8 cellular contexts compared by ENCODE assay signal in the genomic region with DNA sequence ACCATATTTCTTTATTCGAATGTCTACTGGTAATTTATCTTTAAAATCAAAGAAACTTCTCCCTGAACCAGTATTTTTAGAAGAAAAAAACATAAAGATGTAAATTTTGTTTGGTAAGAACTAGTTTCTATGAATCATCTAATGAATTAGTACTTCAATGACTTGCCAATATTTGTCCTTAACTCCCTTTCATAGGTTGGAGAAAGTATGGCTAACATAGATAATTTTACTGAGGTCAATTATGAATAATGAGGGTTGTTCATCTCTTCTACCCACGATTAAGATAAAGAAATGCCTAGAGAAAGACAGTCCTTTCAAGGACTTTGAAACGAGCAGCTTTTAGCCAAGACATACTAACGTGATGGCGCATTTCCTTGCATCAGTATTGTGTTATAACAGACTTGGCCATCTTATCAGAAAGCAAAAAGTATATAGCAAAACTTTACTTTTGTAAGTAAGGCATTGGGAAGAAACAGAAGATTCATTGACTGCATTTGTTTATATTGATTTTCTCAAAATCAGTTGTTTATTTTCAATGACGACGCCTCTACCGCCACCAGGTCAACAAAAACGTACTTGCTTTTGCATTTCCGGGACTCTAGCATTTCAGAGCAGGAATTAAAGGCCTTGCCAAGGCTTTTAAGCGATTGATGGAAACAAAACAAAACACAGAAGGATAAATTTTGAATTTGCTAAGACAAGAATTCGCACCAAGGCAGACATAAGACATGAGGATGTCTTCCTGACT. TPM values are rescaled to one million over a fixed set of nuclear protein-coding genes. Genes with fewer than 3 reads are reported as not detected.
A peak's percentile ranks its signal among the peaks of the same experiment; 100 is the strongest.
DNase-seq lines count a peak whose midpoint lies in the region; ATAC-seq, FAIRE-seq and TF ChIP-seq lines count a peak whose summit lies in the region.

No MANE protein-coding gene starts in this region.

- peak overlapping the region; percentile 55 to 95 for H3K4me3 ChIP-seq in uterus

- no peaks in the 10 kb centered on the region for H3K27me3 Mint-ChIP-seq in MCF 10A (ENCODE audit: insufficient read depth, unreplicated experiment)
- no peaks in the 10 kb centered on the region for H3K27me3 Mint-ChIP-seq in memory B cell

- DNase-seq in GM12891 (ENCODE audit: insufficient read length, low spot score) (no peak), LHCN-M2 (ENCODE audit: low read depth) (peak; percentile 37), MCF 10A (ENCODE audit: unreplicated experiment) (peak; percentile 4), memory B cell (ENCODE audit: low spot score in 2 of 2) (no peak), uterus (no peak)
- no peak for DNase-seq in activated effector memory CD4-positive, alpha-beta T cell treated with Interleukin-2 at 50 U/mL for 16 hours

- POLR2A ChIA-PET in MCF 10A (lab: Yijun Ruan, JAX) = interaction anchor here (1.2 to 3.2 kb wide), 8 partner anchors 10 to 776 kb away, joined by 3 to 24 read pairs (median 8); partner anchors contain the start of genes NMI and RIF1

- BruUV-seq in MCF 10A (replicated peaks; lab: Mats Ljungman, UMichigan) = TSS peak; percentile 53

- peak; percentile 33 for FAIRE-seq in GM12891 (lab: Jason Lieb, UNC)

- no peaks in the 10 kb centered on the region for H3K36me3 ChIP-seq in uterus

- TF ChIP-seq CTCF in MCF 10A (IDR thresholded peaks at IDR 0.05; ENCODE audit: unreplicated experiment) = no peak
- no peak for TF ChIP-seq CTCF in uterus (IDR thresholded peaks at IDR 0.05)

- H3K9me3 ChIP-seq in uterus = no peaks in the 10 kb centered on the region

- CTCF ChIA-PET in MCF 10A (lab: Yijun Ruan, JAX) = interaction anchor here (0.7 to 2.0 kb wide), 5 partner anchors 15 to 176 kb away, joined by 3 to 7 read pairs (median 4); no protein-coding TSS in a partner anchor

- intact Hi-C loops in MCF 10A (cut with micrococcal nuclease) (loop anchor here (5.0 kb wide), 1 partner anchor 152 kb away; no protein-coding TSS in a partner anchor), uterus (cut with DNase I; ENCODE audit: low total_unique reads) (no loop called here)

- ATAC-seq in GM21737 (IDR thresholded peaks at IDR 0.05; ENCODE audit: unreplicated experiment) = peak; percentile 9
- ATAC-seq in memory B cell (ENCODE audit: low read depth) = peak; percentile 13
- no peak for ATAC-seq in GM21825 (IDR thresholded peaks at IDR 0.05; ENCODE audit: unreplicated experiment)

- H3K36me3 Mint-ChIP-seq in MCF 10A (ENCODE audit: insufficient read depth, unreplicated experiment) (peaks cover 5% of the 10 kb centered on the region), memory B cell (no peaks in the 10 kb centered on the region)

- H3K4me1 Mint-ChIP-seq in MCF 10A (ENCODE audit: insufficient read depth, unreplicated experiment) (peaks cover 6% of the 10 kb centered on the region), memory B cell (peaks cover 7% of the 10 kb centered on the region)

- H3K4me3 Mint-ChIP-seq in MCF 10A (ENCODE audit: unreplicated experiment) (peak overlapping the region; percentile 82), memory B cell (peak overlapping the region; percentile 93)

- peak overlapping the region; percentile 98 for H3K27ac ChIP-seq in uterus

- no peaks in the 10 kb centered on the region for H3K27me3 ChIP-seq in uterus

- H3K9me3 Mint-ChIP-seq in MCF 10A (ENCODE audit: unreplicated experiment) (no peaks in the 10 kb centered on the region), memory B cell (no peaks in the 10 kb centered on the region)

- H3K27ac Mint-ChIP-seq in MCF 10A (ENCODE audit: low read depth, unreplicated experiment) (peak overlapping the region; percentile 84), memory B cell (peak overlapping the region; percentile 97)

- no peaks in the 10 kb centered on the region for H3K4me1 ChIP-seq in uterus

- TF ChIP-seq POLR2A in GM12891 (IDR thresholded peaks at IDR 0.05; ENCODE audit: low read depth, low read length) = no peak
- no peak for TF ChIP-seq POLR2A in uterus (IDR thresholded peaks at IDR 0.05)

TF ChIP-seq in GM12891, 5 proteins besides CTCF, POLR2A, EP300 and RAD21:
- TF ChIP-seq SPI1 (IDR thresholded peaks at IDR 0.05; ENCODE audit: low read depth, low read length) (no peak), POLR2AphosphoS5 (IDR thresholded peaks at IDR 0.05; ENCODE audit: low read depth, low read length) (no peak), POU2F2 (IDR thresholded peaks at IDR 0.05; ENCODE audit: low read depth, low read length) (no peak), TAF1 (IDR thresholded peaks at IDR 0.05; ENCODE audit: low read depth, low read length) (no peak), PAX5 (IDR thresholded peaks at IDR 0.05; ENCODE audit: insufficient read depth, low read length, severe bottlenecking) (no peak)

RNA-seq across cellular contexts. Expression of gene RBM43, which starts 1.0 kb away (rescaled TPM):
- polyA plus RNA-seq in GM12891 (2012; ENCODE audit: low read depth, missing spikeins) = 3.4 TPM
- total RNA-seq in LHCN-M2 (2014; rRNA removed) = 3.0 and 6.0 TPM in 2 replicates
- polyA plus RNA-seq in LHCN-M2 (2012) = 2.2 TPM
- 3.0 and 3.5 TPM in 2 replicates for total RNA-seq in MCF 10A (2022)
- total RNA-seq in uterus = 10 to 100 TPM in 2 of 4 donors, 1 to 10 TPM in 2; 1.0 to 18.5 (median 8.3) TPM

RNA-seq across cellular contexts. Expression of gene NMI, which starts 28.8 kb away (rescaled TPM):
- 41.4 TPM for polyA plus RNA-seq in GM12891 (2012; ENCODE audit: low read depth, missing spikeins)
- total RNA-seq in LHCN-M2 (2014; rRNA removed) = 5.5 and 9.2 TPM in 2 replicates
- 5.5 TPM for polyA plus RNA-seq in LHCN-M2 (2012)
- total RNA-seq in MCF 10A (2022) = 10.8 and 11.7 TPM in 2 replicates
- total RNA-seq in uterus = 10 to 100 TPM in 3 of 4 donors, 1 to 10 TPM in 1; 4.6 to 22.4 (median 17.0) TPM

Comparison
In these comparisons a context has a peak if more than half of its experiments do, and no peak if none do; other contexts are left out.
1. DNase-seq: peak in LHCN-M2 (single experiment) and MCF 10A (single experiment); none in GM12891 (single experiment), memory B cell (0 of 2), uterus (0 of 2) and activated effector memory CD4-positive, alpha-beta T cell treated with Interleukin-2 at 50 U/mL for 16 hours (single experiment).